In genomic region chr9:136978073-136978864, GRCh38 we compare ENCODE assay signal across 1 cellular context.
TF ChIP-seq lines count a peak whose summit lies in the region.

No MANE protein-coding gene starts in this region.

TF ChIP-seq in HEK293, 187 proteins besides CTCF, POLR2A, EP300 and RAD21 (continued from another document):
- TF ChIP-seq GLIS2 (tag by site-specific recombination; IDR thresholded peaks at IDR 0.05) (no peak), ZNF354C (tag by site-specific recombination; IDR thresholded peaks at IDR 0.05; ENCODE audit: borderline replicate concordance, low read depth) (no peak), ZFP41 (tag by site-specific recombination; IDR thresholded peaks at IDR 0.05; ENCODE audit: borderline replicate concordance) (no peak), ZNF280D (tag by site-specific recombination; IDR thresholded peaks at IDR 0.05) (no peak), ZFHX2 (tag by site-specific recombination; conservative IDR thresholded peaks at IDR 0.05) (peak; percentile 72), ZNF558 (tag by site-specific recombination; IDR thresholded peaks at IDR 0.05) (no peak), ZNF221 (tag by site-specific recombination; IDR thresholded peaks at IDR 0.05; ENCODE audit: borderline replicate concordance) (no peak), EGR2 (tag by site-specific recombination; IDR thresholded peaks at IDR 0.05; ENCODE audit: low read depth) (peak; percentile 37), ZNF16 (tag by site-specific recombination; IDR thresholded peaks at IDR 0.05; ENCODE audit: low read depth) (no peak), ZBTB48 (tag by site-specific recombination; IDR thresholded peaks at IDR 0.05) (no peak), ZNF600 (tag by site-specific recombination; IDR thresholded peaks at IDR 0.05) (no peak), ZNF155 (tag by site-specific recombination; IDR thresholded peaks at IDR 0.05) (no peak), ZNF394 (tag by site-specific recombination; IDR thresholded peaks at IDR 0.05; ENCODE audit: borderline replicate concordance) (no peak), ZNF701 (tag by site-specific recombination; IDR thresholded peaks at IDR 0.05) (no peak)
- TF ChIP-seq, protein P1, sequence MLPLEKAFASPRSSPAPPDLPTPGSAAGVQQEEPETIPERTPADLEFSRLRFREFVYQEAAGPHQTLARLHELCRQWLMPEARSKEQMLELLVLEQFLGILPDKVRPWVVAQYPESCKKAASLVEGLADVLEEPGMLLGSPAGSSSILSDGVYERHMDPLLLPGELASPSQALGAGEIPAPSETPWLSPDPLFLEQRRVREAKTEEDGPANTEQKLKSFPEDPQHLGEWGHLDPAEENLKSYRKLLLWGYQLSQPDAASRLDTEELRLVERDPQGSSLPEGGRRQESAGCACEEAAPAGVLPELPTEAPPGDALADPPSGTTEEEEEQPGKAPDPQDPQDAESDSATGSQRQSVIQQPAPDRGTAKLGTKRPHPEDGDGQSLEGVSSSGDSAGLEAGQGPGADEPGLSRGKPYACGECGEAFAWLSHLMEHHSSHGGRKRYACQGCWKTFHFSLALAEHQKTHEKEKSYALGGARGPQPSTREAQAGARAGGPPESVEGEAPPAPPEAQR (tag by site-specific recombination; IDR thresholded peaks at IDR 0.05) = no peak
- TF ChIP-seq, protein P2, sequence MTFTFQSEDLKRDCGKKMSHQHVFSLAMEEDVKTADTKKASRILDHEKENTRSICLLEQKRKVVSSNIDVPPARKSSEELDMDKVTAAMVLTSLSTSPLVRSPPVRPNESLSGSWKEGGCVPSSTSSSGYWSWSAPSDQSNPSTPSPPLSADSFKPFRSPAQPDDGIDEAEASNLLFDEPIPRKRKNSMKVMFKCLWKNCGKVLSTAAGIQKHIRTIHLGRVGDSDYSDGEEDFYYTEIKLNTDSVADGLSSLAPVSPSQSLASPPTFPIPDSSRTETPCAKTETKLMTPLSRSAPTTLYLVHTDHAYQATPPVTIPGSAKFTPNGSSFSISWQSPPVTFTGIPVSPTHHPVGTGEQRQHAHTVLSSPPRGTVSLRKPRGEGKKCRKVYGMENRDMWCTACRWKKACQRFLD (tag by site-specific recombination; IDR thresholded peaks at IDR 0.05) = no peak
- TF ChIP-seq, protein P3, sequence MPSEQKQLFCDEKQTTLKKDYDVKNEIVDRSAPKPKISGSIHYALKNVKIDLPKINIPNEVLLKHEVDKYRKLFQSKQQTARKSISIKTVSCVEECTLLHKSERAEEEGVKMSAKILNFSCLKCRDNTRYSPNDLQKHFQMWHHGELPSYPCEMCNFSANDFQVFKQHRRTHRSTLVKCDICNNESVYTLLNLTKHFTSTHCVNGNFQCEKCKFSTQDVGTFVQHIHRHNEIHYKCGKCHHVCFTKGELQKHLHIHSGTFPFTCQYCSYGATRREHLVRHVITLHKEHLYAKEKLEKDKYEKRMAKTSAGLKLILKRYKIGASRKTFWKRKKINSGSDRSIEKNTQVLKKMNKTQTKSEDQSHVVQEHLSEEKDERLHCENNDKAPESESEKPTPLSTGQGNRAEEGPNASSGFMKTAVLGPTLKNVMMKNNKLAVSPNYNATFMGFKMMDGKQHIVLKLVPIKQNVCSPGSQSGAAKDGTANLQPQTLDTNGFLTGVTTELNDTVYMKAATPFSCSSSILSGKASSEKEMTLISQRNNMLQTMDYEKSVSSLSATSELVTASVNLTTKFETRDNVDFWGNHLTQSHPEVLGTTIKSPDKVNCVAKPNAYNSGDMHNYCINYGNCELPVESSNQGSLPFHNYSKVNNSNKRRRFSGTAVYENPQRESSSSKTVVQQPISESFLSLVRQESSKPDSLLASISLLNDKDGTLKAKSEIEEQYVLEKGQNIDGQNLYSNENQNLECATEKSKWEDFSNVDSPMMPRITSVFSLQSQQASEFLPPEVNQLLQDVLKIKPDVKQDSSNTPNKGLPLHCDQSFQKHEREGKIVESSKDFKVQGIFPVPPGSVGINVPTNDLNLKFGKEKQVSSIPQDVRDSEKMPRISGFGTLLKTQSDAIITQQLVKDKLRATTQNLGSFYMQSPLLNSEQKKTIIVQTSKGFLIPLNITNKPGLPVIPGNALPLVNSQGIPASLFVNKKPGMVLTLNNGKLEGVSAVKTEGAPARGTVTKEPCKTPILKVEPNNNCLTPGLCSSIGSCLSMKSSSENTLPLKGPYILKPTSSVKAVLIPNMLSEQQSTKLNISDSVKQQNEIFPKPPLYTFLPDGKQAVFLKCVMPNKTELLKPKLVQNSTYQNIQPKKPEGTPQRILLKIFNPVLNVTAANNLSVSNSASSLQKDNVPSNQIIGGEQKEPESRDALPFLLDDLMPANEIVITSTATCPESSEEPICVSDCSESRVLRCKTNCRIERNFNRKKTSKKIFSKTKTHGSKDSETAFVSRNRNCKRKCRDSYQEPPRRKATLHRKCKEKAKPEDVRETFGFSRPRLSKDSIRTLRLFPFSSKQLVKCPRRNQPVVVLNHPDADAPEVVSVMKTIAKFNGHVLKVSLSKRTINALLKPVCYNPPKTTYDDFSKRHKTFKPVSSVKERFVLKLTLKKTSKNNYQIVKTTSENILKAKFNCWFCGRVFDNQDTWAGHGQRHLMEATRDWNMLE (tag by site-specific recombination; conservative IDR thresholded peaks at IDR 0.05; ENCODE audit: low read depth) = no peak
- TF ChIP-seq, protein P4, sequence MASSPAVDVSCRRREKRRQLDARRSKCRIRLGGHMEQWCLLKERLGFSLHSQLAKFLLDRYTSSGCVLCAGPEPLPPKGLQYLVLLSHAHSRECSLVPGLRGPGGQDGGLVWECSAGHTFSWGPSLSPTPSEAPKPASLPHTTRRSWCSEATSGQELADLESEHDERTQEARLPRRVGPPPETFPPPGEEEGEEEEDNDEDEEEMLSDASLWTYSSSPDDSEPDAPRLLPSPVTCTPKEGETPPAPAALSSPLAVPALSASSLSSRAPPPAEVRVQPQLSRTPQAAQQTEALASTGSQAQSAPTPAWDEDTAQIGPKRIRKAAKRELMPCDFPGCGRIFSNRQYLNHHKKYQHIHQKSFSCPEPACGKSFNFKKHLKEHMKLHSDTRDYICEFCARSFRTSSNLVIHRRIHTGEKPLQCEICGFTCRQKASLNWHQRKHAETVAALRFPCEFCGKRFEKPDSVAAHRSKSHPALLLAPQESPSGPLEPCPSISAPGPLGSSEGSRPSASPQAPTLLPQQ (tag by site-specific recombination; IDR thresholded peaks at IDR 0.05) = no peak
TF ChIP-seq in HEK293: peak in this region for 5.
